In the genomic region with DNA sequence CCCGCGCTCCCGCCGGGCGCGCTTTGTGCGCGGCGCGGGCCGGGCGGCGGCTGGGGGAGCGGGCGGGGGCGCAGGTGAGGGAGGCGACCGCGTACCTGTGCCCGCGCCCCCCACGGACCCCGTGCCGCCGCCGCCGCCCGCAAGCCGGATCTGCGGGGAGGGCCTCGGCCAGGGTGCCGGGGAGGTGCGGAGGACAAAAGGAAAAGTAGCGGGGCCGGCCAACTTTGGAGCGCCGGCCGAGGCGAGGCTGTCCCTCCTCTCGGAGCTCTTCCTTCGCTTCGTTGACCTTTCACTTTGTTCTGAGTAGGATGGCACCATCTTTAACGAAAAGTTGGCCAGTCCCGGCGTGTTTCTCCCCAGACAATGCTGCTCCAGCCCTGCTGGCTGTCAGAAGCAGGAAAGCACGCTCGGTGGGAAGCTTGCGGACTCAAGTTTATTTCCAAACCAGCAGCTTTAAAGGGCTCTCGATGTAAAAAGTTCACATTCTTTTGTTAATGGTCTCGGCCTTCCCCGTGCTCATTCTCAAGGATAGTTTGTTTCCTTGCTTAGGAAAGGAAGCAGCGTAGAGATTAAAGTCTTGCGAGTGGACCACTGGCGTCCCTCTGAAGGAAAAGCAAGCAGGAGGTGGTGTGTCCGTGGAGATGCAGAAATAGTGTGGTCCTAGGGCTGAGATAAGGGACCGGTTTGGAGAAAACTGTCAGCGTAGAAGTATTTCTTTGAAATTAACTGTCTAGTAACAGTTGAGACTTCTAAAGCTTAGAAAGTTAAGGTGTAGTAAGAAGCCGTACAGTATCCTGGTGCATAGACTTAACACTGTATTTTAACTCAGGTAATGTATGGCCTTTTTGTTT, we compare ENCODE assay signal across 8 cellular contexts. TPM values are rescaled to one million over a fixed set of nuclear protein-coding genes. Genes with fewer than 3 reads are reported as not detected.
A peak's percentile ranks its signal among the peaks of the same experiment; 100 is the strongest.
DNase-seq lines count a peak whose midpoint lies in the region; ATAC-seq and TF ChIP-seq lines count a peak whose summit lies in the region.

No MANE protein-coding gene starts in this region.

- H3K27ac ChIP-seq in A673 (ENCODE audit: low read depth, low read length, poor library complexity, severe bottlenecking) (peak overlapping the region; percentile 73), RWPE2 (ENCODE audit: poor library complexity, severe bottlenecking) (peak overlapping the region; percentile 99), caudate nucleus (ENCODE audit: low read depth, low read length) (peak overlapping the region; percentile 44), stomach smooth muscle (ENCODE audit: low read length) (peak overlapping the region; percentile 75)

- POLR2A ChIA-PET in A673 (lab: Charles Lee; ENCODE audit: low non-redundant PET): no interaction called here

- intact Hi-C loops in A673 (cut with micrococcal nuclease; ENCODE audit: unreplicated experiment): no loop called here

- peak overlapping the region; percentile 68 for H3K4me3 ChIP-seq in A673 (ENCODE audit: low read depth, low read length, poor library complexity, severe bottlenecking)
- H3K4me3 ChIP-seq in RWPE2 (ENCODE audit: severe bottlenecking): peak overlapping the region; percentile 80
- peak overlapping the region; percentile 83 to 88 for H3K4me3 ChIP-seq in stomach smooth muscle (ENCODE audit: low read length in 2 of 2)

- TF ChIP-seq CTCF in A673 (conservative IDR thresholded peaks at IDR 0.05; ENCODE audit: low read depth, low read length) (no peak), GM10266 (IDR thresholded peaks at IDR 0.05; ENCODE audit: control insufficient read depth, insufficient read depth, low read depth, missing control alignments) (no peak), RWPE2 (IDR thresholded peaks at IDR 0.05; ENCODE audit: poor library complexity, severe bottlenecking) (no peak)

- CTCF ChIA-PET in A673 (lab: Charles Lee): interaction anchor here (0.6 kb wide), 1 partner anchor 197 kb away, joined by 4 read pairs; a partner anchor contains a TSS

- BruUV-seq in A673 (replicated peaks; lab: Mats Ljungman, UMichigan): no TSS peak

- peak overlapping the region; percentile 82 to 92 for H3K9ac ChIP-seq in stomach smooth muscle (ENCODE audit: low read length in 2 of 2)

- ATAC-seq in HG02938 (IDR thresholded peaks at IDR 0.05; ENCODE audit: unreplicated experiment) (peak; percentile 8), RWPE2 (ENCODE audit: low read depth) (peak; percentile 21; the same call in 2 of the 3 replicates)

- DNase-seq in A673 (ENCODE audit: low spot score): peak; percentile 55
- DNase-seq in GM10266 (ENCODE audit: extremely low spot score): peak; percentile 72
- DNase-seq in RWPE2 (ENCODE audit: low spot score): no peak
- peak in 4 of 61 donors; percentile 22 to 33 (median 24) for DNase-seq in caudate nucleus (lab: John Stamatoyannopoulos, UW)
- peak; percentile 71 for DNase-seq in left kidney (ENCODE audit: low read depth, low spot score)
- no peak for DNase-seq in GOT3 (lab: John Stamatoyannopoulos, UW)

- H3K27me3 ChIP-seq in A673 (replicated peaks; ENCODE audit: insufficient read depth, low read depth, low read length, poor library complexity) (no peaks in the 10 kb centered on the region), RWPE2 (ENCODE audit: insufficient read depth, poor library complexity, severe bottlenecking) (no peaks in the 10 kb centered on the region), stomach smooth muscle (ENCODE audit: control insufficient read depth in 1 of 2, insufficient read depth in 2 of 2, low read length in 2 of 2) (no peaks in the 10 kb centered on the region)

- H3K36me3 ChIP-seq in A673 (ENCODE audit: insufficient read depth, low read length, poor library complexity, severe bottlenecking) (peaks cover 20% of the 10 kb centered on the region), RWPE2 (ENCODE audit: low read depth) (peaks cover 46% of the 10 kb centered on the region), stomach smooth muscle (ENCODE audit: control insufficient read depth in 2 of 2, insufficient read depth in 2 of 2, low read length in 2 of 2) (peaks cover 0 to 5% of the 10 kb centered on the region in 2 donors)

- H3K9me3 ChIP-seq in A673 (ENCODE audit: low read depth, low read length, poor library complexity, severe bottlenecking) (no peaks in the 10 kb centered on the region), RWPE2 (ENCODE audit: severe bottlenecking) (no peaks in the 10 kb centered on the region), stomach smooth muscle (ENCODE audit: control insufficient read depth in 2 of 2, low read length in 2 of 2) (no peaks in the 10 kb centered on the region)

- H3K4me1 ChIP-seq in A673 (ENCODE audit: insufficient read depth, low read length, poor library complexity, severe bottlenecking) (peaks cover 6% of the 10 kb centered on the region), RWPE2 (ENCODE audit: insufficient read depth, poor library complexity, severe bottlenecking) (peaks cover 13% of the 10 kb centered on the region), stomach smooth muscle (ENCODE audit: control insufficient read depth, insufficient read depth, low read length) (peaks cover 31% of the 10 kb centered on the region)

RNA-seq across cellular contexts. Expression of a gene that starts 0.7 kb away (rescaled TPM):
- total RNA-seq in A673 (2021): 115 and 124 TPM in 2 replicates

RNA-seq across cellular contexts. Expression of a gene that starts 14.0 kb away (rescaled TPM):
- 13.3 and 18.3 TPM in 2 replicates for total RNA-seq in A673 (2021)

RNA-seq across cellular contexts. Expression of a gene that starts 29.2 kb away (rescaled TPM):
- total RNA-seq in A673 (2021): 68.0 and 75.3 TPM in 2 replicates

RNA-seq across cellular contexts. Expression of a gene that starts 40.7 kb away (rescaled TPM):
- 56.5 and 56.9 TPM in 2 replicates for total RNA-seq in A673 (2021)

Comparison
In these comparisons a context has a peak if more than half of its experiments do, and no peak if none do; other contexts are left out.
1. DNase-seq: peak in A673 (single experiment), GM10266 (single experiment) and left kidney (single experiment); none in RWPE2 (single experiment) and GOT3 (single experiment).
2. H3K27ac ChIP-seq: peak in every context shown above with its lines; median percentile 99 in RWPE2; 75 in stomach smooth muscle; 73 in A673; 44 in caudate nucleus.
3. Peak in every context shown above with its lines, with median percentiles within 50 percentile points of each other: H3K4me3 ChIP-seq.